24 cellular contexts compared by ENCODE assay signal in genomic region chr11:76107946-76108345, GRCh38.
DNase-seq lines count a peak whose midpoint lies in the region; ATAC-seq and TF ChIP-seq lines count a peak whose summit lies in the region.
"Had no signal": no experiment of that assay in that cellular context is flagged by ENCODE, and none has a peak within 500 bp of the region (broad histone marks: within the 10 kb centered on the region; RNA-seq: fewer than 3 reads in every experiment).

No MANE protein-coding gene starts in this region.

- WGBS in SK-N-SH (ENCODE audit: low lambda C conversion rate) = 48% methylated on average over 5 of the region's 5 CpGs

- POLR2A ChIA-PET in SK-N-SH (lab: Yijun Ruan, JAX) = interaction anchor here (0.5 to 0.7 kb wide), 2 partner anchors 12 to 99 kb away, joined by 3 read pairs; no protein-coding TSS in a partner anchor

- no peaks in the 10 kb centered on the region for H3K9me2 ChIP-seq in SK-N-SH

- H2AFZ ChIP-seq in SK-N-SH (ENCODE audit: low read depth) = no peak overlapping the region

- H3K9me3 ChIP-seq in SK-N-SH = no peaks in the 10 kb centered on the region

- H3K4me3 ChIP-seq in SK-N-SH (ENCODE audit: low read depth in 2 of 2, low read length in 1 of 2) (no peak overlapping the region), fibroblast of mammary gland (ENCODE audit: control insufficient read depth, low read depth, low read length) (no peak overlapping the region)

- no peak overlapping the region for H3K9ac ChIP-seq in SK-N-SH

- TF ChIP-seq EP300 in SK-N-SH (IDR thresholded peaks at IDR 0.05; ENCODE audit: borderline replicate concordance in 1 of 2, low read depth in 1 of 2, low read length in 1 of 2) = peak in 1 of 2 experiments; percentile 21; a peak in 1 of 4 replicates

- TF ChIP-seq CTCF in SK-N-SH (IDR thresholded peaks at IDR 0.05) = no peak
- no peak for TF ChIP-seq CTCF in fibroblast of mammary gland (conservative IDR thresholded peaks at IDR 0.05; ENCODE audit: control insufficient read depth, insufficient read depth, low read depth, low read length)

- peaks cover 0 to 5% of the 10 kb centered on the region in 2 experiments; a peak in 2 of 4 replicates for H3K4me1 ChIP-seq in SK-N-SH (ENCODE audit: control insufficient read depth in 1 of 2, insufficient read depth in 2 of 2, low read depth in 1 of 2, low read length in 1 of 2)

- H3K4me2 ChIP-seq in SK-N-SH = no peak overlapping the region

- H3K27ac ChIP-seq in SK-N-SH (ENCODE audit: low read depth in 2 of 2, low read length in 1 of 2) = peak overlapping the region in 1 of 2 experiments; percentile 78; a peak in 2 of 4 replicates

- no peaks in the 10 kb centered on the region for H3K79me2 ChIP-seq in SK-N-SH (ENCODE audit: insufficient read depth)

- no peaks in the 10 kb centered on the region for H3K36me3 ChIP-seq in SK-N-SH (replicated peaks in 1 of 2; ENCODE audit: control insufficient read depth in 1 of 2, insufficient read depth in 2 of 2, low read length in 1 of 2)

- DNase-seq in AG08395 (ENCODE audit: low spot score) (peak; percentile 53), GM03348 (ENCODE audit: low spot score) (peak; percentile 29), SK-N-SH (peak; percentile 38), fibroblast of mammary gland (ENCODE audit: low read depth) (peak; percentile 49), mesenteric fat pad (ENCODE audit: low spot score) (no peak), NK-92 (lab: John Stamatoyannopoulos, UW; ENCODE audit: unreplicated experiment) (no peak)
- DNase-seq: 8988T; Calu3; DMS79 treated with DMSO at 0.1 percent for 48 hours; Karpas-422; MV-4-11; NCI-H1105; NCI-H1436 treated with DMSO at 0.1 percent for 48 hours; NCI-H1930; NCI-H2107; NCI-H446; NCI-H524 treated with DMSO at 0.1 percent for 48 hours; NCI-H774; NK-92 treated with Interleukin-12 subunit alpha and Interleukin-12 subunit beta, amount 100 ng/mL, for 24 hours; PC-3; T-helper 1 cell had no signal

- TF ChIP-seq RAD21 in SK-N-SH (IDR thresholded peaks at IDR 0.05; ENCODE audit: low read length) = no peak

- H4K20me1 ChIP-seq in SK-N-SH (ENCODE audit: insufficient read depth) = no peaks in the 10 kb centered on the region

- H3K27me3 ChIP-seq in SK-N-SH (ENCODE audit: insufficient read depth) = no peaks in the 10 kb centered on the region

- CTCF ChIA-PET in SK-N-SH (lab: Yijun Ruan, JAX) = interaction anchor here (3.4 kb wide), 1 partner anchor 100 kb away, joined by 18 read pairs; no protein-coding TSS in a partner anchor

- H3F3A ChIP-seq in SK-N-SH (replicated peaks; ENCODE audit: insufficient read depth) = no peaks in the 10 kb centered on the region

- ATAC-seq in esophagus mucosa (no peak), GM18502 (IDR thresholded peaks at IDR 0.05; ENCODE audit: poor library complexity, unreplicated experiment) (no peak)
- ATAC-seq: HCT116, PC-3 had no signal

TF ChIP-seq in SK-N-SH, 30 proteins besides CTCF, POLR2A, EP300 and RAD21:
- TF ChIP-seq POLR2AphosphoS5 (IDR thresholded peaks at IDR 0.05; ENCODE audit: low read depth, low read length) (no peak), RCOR1 (IDR thresholded peaks at IDR 0.05; ENCODE audit: low read length) (peak; percentile 48; the same call in 1 of the 2 replicates), TCF12 (IDR thresholded peaks at IDR 0.05) (peak; percentile 61)

Comparison
In these comparisons a context has a peak if more than half of its experiments do, and no peak if none do; other contexts are left out.
1. DNase-seq: peak in AG08395 (single experiment), GM03348 (single experiment), SK-N-SH (single experiment) and fibroblast of mammary gland (single experiment); none in mesenteric fat pad (single experiment) and NK-92 (single experiment).